In genomic region chr3:44509985-44510360, GRCh38 we compare ENCODE assay signal across 1 cellular context.
TF ChIP-seq lines count a peak whose summit lies in the region.

No MANE protein-coding gene starts in this region.

TF ChIP-seq in IMR-90, 13 proteins besides CTCF, POLR2A, EP300 and RAD21:
- no peak for TF ChIP-seq NFE2L2 (IDR thresholded peaks at IDR 0.05; ENCODE audit: low read depth, low read length)
- TF ChIP-seq CHD1 (IDR thresholded peaks at IDR 0.05; ENCODE audit: low read depth, low read length) = no peak
- no peak for TF ChIP-seq CEBPB (IDR thresholded peaks at IDR 0.05; ENCODE audit: low read depth, low read length)
- TF ChIP-seq BHLHE40 (IDR thresholded peaks at IDR 0.05; ENCODE audit: low read depth, low read length) = no peak
- no peak for TF ChIP-seq RCOR1 (IDR thresholded peaks at IDR 0.05; ENCODE audit: insufficient replicate concordance, low read length)
- TF ChIP-seq SMC3 (IDR thresholded peaks at IDR 0.05; ENCODE audit: low read depth, low read length) = no peak
- TF ChIP-seq FOS (IDR thresholded peaks at IDR 0.05; ENCODE audit: low read depth, low read length) = no peak
- no peak for TF ChIP-seq RFX5 (IDR thresholded peaks at IDR 0.05; ENCODE audit: low read depth, low read length)
- no peak for TF ChIP-seq MXI1 (IDR thresholded peaks at IDR 0.05; ENCODE audit: borderline replicate concordance, low read depth, low read length)
- no peak for TF ChIP-seq ELK1 (IDR thresholded peaks at IDR 0.05; ENCODE audit: borderline replicate concordance, low read depth, low read length)
- TF ChIP-seq USF2 (IDR thresholded peaks at IDR 0.05; ENCODE audit: low read depth, low read length) = no peak
- TF ChIP-seq MAZ (IDR thresholded peaks at IDR 0.05; ENCODE audit: borderline replicate concordance, low read depth, low read length) = no peak
- no peak for TF ChIP-seq MAFK (IDR thresholded peaks at IDR 0.05; ENCODE audit: low read depth, low read length)
